7 cellular contexts compared by ENCODE assay signal in genomic region chr4:53702334-53703266, GRCh38.
A peak's percentile ranks its signal among the peaks of the same experiment; 100 is the strongest.
DNase-seq lines count a peak whose midpoint lies in the region; ATAC-seq and TF ChIP-seq lines count a peak whose summit lies in the region.

No MANE protein-coding gene starts in this region.

- ATAC-seq in GM21576 (IDR thresholded peaks at IDR 0.05; ENCODE audit: unreplicated experiment) (peak; percentile 81), right lobe of liver (peak; percentile 95 to 96 (median 96))

- no TSS peak for BruUV-seq in OCI-LY7 (replicated peaks; lab: Mats Ljungman, UMichigan)

- DNase-seq in GM10266 (ENCODE audit: extremely low spot score), result peak; percentile 19
- DNase-seq in OCI-LY7 (ENCODE audit: low spot score), result peak; percentile 87
- DNase-seq in coronary artery (ENCODE audit: low spot score), result peak; percentile 81
- peak; percentile 89 to 91 (median 91) for DNase-seq in right lobe of liver
- DNase-seq in stromal cell of bone marrow (ENCODE audit: low read depth), result peak; percentile 59

- H3K9ac ChIP-seq in HUES6 (ENCODE audit: low read length), result peak overlapping the region; percentile 43

- intact Hi-C loops in OCI-LY7 (cut with micrococcal nuclease; ENCODE audit: unreplicated experiment), result loop anchor here (1.0 to 10.0 kb wide), 3 partner anchors 46 to 505 kb away; partner anchors contain the start of gene SCFD2
- intact Hi-C loops in right lobe of liver (cut with DNase I), result no loop called here

- peak; percentile 21 for TF ChIP-seq CTCF in GM10266 (IDR thresholded peaks at IDR 0.05; ENCODE audit: control insufficient read depth, insufficient read depth, low read depth, missing control alignments)
- TF ChIP-seq CTCF in OCI-LY7 (conservative IDR thresholded peaks at IDR 0.05; ENCODE audit: low read length), result peak; percentile 64
- no peak for TF ChIP-seq CTCF in coronary artery (IDR thresholded peaks at IDR 0.05)
- TF ChIP-seq CTCF in right lobe of liver (IDR thresholded peaks at IDR 0.05), result no peak

- H3K4me1 ChIP-seq in HUES6 (ENCODE audit: control insufficient read depth, insufficient read depth, low read length), result peaks cover 17% of the 10 kb centered on the region
- peaks cover 53% of the 10 kb centered on the region for H3K4me1 ChIP-seq in OCI-LY7 (ENCODE audit: insufficient read depth, low read length, poor library complexity, severe bottlenecking)
- H3K4me1 ChIP-seq in right lobe of liver, result peaks cover 0 to 15% (median 8%) of the 10 kb centered on the region in 4 donors

- CTCF ChIA-PET in OCI-LY7 (lab: Charles Lee; ENCODE audit: unreplicated experiment), result interaction anchor here (0.6 to 2.6 kb wide), 6 partner anchors 9 to 531 kb away, joined by 3 to 11 read pairs (median 4); no protein-coding TSS in a partner anchor

- H3K36me3 ChIP-seq in HUES6 (ENCODE audit: control insufficient read depth, insufficient read depth, low read length) (no peaks in the 10 kb centered on the region), OCI-LY7 (ENCODE audit: insufficient read depth, low read length) (no peaks in the 10 kb centered on the region), right lobe of liver (no peaks in the 10 kb centered on the region)

- H3K9me3 ChIP-seq in HUES6 (ENCODE audit: control insufficient read depth, insufficient read depth, low read depth, low read length) (no peaks in the 10 kb centered on the region), OCI-LY7 (ENCODE audit: low read length) (peaks cover 5% of the 10 kb centered on the region; the same call in 1 of the 2 replicates), right lobe of liver (no peaks in the 10 kb centered on the region)

- WGBS in right lobe of liver (ENCODE audit: insufficient coverage, low coverage, low lambda C conversion rate, missing lambda C conversion rate), result 3% methylated on average over 16 of the region's 24 CpGs

- no peaks in the 10 kb centered on the region for H3K9me2 ChIP-seq in OCI-LY7 (ENCODE audit: insufficient read depth, low read length)

- POLR2A ChIA-PET in OCI-LY7 (lab: Charles Lee), result interaction anchor here (0.5 to 3.0 kb wide), 9 partner anchors 10 to 505 kb away, joined by 3 to 13 read pairs (median 4); no protein-coding TSS in a partner anchor

- H3K79me2 ChIP-seq in OCI-LY7 (ENCODE audit: insufficient read depth, low read depth, low read length), result no peaks in the 10 kb centered on the region

- TF ChIP-seq POLR2A in right lobe of liver (IDR thresholded peaks at IDR 0.05), result no peak

- H3K27ac ChIP-seq in HUES6 (ENCODE audit: low read depth, low read length) (no peak overlapping the region; the same call in 1 of the 2 replicates), OCI-LY7 (ENCODE audit: low read depth, low read length, poor library complexity, severe bottlenecking) (peak overlapping the region; percentile 74), coronary artery (peak overlapping the region; percentile 12 to 70), right lobe of liver (peak overlapping the region; percentile 45 to 57 (median 55))

- peak overlapping the region; percentile 76 for H3K4me2 ChIP-seq in OCI-LY7 (ENCODE audit: low read length)

- H4K20me1 ChIP-seq in OCI-LY7 (ENCODE audit: insufficient read depth, low read length), result no peaks in the 10 kb centered on the region

- H3K4me3 ChIP-seq in HUES6 (ENCODE audit: low read depth, low read length) (peak overlapping the region; percentile 31; the same call in 1 of the 2 replicates), OCI-LY7 (ENCODE audit: low read depth, low read length, poor library complexity, severe bottlenecking) (peak overlapping the region; percentile 59), coronary artery (peak overlapping the region; percentile 58), right lobe of liver (peak overlapping the region; percentile 9 to 35 (median 28))

- peak overlapping the region; percentile 92 for H2AFZ ChIP-seq in OCI-LY7 (ENCODE audit: low read length)

- H3K27me3 ChIP-seq in HUES6 (ENCODE audit: control insufficient read depth, insufficient read depth, low read length) (no peaks in the 10 kb centered on the region), right lobe of liver (no peaks in the 10 kb centered on the region)

Comparison
In these comparisons a context has a peak if more than half of its experiments do, and no peak if none do; other contexts are left out.
1. DNase-seq: peak in every context shown above with its lines; median percentile 91 in right lobe of liver; 87 in OCI-LY7; 81 in coronary artery; 59 in stromal cell of bone marrow; 19 in GM10266.
2. CTCF ChIP-seq: peak in GM10266 (single experiment) and OCI-LY7 (single experiment); none in coronary artery (single experiment) and right lobe of liver (0 of 4).
3. Peak in every context shown above with its lines, with median percentiles within 50 percentile points of each other: H3K4me3 ChIP-seq.